Comparison of ENCODE assay signal across 12 cellular contexts in the genomic region with DNA sequence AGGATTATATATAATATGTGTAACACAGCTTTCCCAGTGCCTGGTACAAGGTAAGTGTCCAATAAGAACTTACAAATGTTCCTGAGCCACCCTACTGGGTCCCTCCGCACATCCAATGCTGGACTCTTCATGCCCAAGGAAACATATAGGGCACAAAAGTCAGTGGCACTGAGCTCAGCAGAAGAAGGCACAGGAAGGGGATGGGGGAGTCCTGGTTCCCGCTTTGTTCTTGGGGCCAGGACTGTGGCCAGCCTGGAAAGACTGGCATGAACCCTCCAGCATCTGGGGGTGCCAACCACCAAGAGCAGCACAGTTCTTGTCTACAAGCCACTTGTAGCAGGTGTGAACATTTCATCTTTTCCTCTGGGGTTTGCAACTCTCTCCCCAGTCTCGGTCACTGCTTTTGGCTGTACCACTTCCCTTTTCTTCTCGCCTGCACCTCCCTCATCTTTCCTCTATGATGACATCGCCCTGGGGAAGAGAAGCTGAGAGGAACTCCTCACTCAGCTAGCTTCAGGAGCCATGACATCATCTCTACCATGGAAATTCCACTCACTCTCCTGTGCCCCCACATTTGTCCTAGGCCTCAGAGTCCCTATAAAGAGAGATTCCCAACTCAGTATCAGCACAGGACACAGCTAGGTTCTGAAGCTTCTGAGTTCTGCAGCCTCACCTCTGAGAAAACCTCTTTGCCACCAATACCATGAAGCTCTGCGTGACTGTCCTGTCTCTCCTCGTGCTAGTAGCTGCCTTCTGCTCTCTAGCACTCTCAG. TPM values are rescaled to one million over a fixed set of nuclear protein-coding genes. Genes with fewer than 3 reads are reported as not detected.
A peak's percentile ranks its signal among the peaks of the same experiment; 100 is the strongest.
DNase-seq lines count a peak whose midpoint lies in the region; ATAC-seq, FAIRE-seq and TF ChIP-seq lines count a peak whose summit lies in the region.
"Not testable (repeated sequence)": the region's sequence is repeated elsewhere in the genome, so short reads cannot be mapped to it uniquely, and the experiment has no call there.
"Had no signal": no experiment of that assay in that cellular context is flagged by ENCODE, and none has a peak within 500 bp of the region (broad histone marks: within the 10 kb centered on the region; RNA-seq: fewer than 3 reads in every experiment).

A gene (plus strand): TSS at position 625 of the 773 bp plus-strand sequence.

- not testable (repeated sequence) for TF ChIP-seq POLR2A in GM12891 (IDR thresholded peaks at IDR 0.05; ENCODE audit: low read depth, low read length)

- not testable (repeated sequence) for H3K9me3 Mint-ChIP-seq in activated CD4-positive, alpha-beta T cell treated with anti-CD3 and anti-CD28 coated beads, Interleukin-2, amount 10 ng/mL, durations not matched to agents 24 days and 14 days; stimulated activated effector memory CD8-positive, alpha-beta T cell treated with anti-CD3 and anti-CD28 coated beads, Interleukin-12 subunit alpha, Interleukin-12 subunit beta, amount 100 ng/mL, for 72 hours

- peak; percentile 67 for ATAC-seq in GM19395 (IDR thresholded peaks at IDR 0.05; ENCODE audit: unreplicated experiment)
- peak; percentile 62 for ATAC-seq in HG02610 (IDR thresholded peaks at IDR 0.05; ENCODE audit: unreplicated experiment)
- ATAC-seq in HG03175 (IDR thresholded peaks at IDR 0.05; ENCODE audit: unreplicated experiment), result peak; percentile 70
- peak; percentile 75 to 83 for ATAC-seq in left cardiac atrium
- ATAC-seq in stimulated activated effector memory CD8-positive, alpha-beta T cell treated with anti-CD3 and anti-CD28 coated beads, Interleukin-12 subunit alpha, Interleukin-12 subunit beta, amount 100 ng/mL, for 72 hours, result peak; percentile 72

- intact Hi-C loops in activated CD4-positive, alpha-beta T cell treated with anti-CD3 and anti-CD28 coated beads, Interleukin-2, amount 10 ng/mL, durations not matched to agents 24 days and 14 days (cut with micrococcal nuclease); left cardiac atrium (cut with DNase I): not testable (repeated sequence)

- not testable (repeated sequence) for FAIRE-seq in GM12891 (lab: Jason Lieb, UNC)

- not testable (repeated sequence) for H3K4me1 Mint-ChIP-seq in activated CD4-positive, alpha-beta T cell treated with anti-CD3 and anti-CD28 coated beads, Interleukin-2, amount 10 ng/mL, durations not matched to agents 24 days and 14 days
- peaks cover 81% of the 10 kb centered on the region for H3K4me1 Mint-ChIP-seq in stimulated activated effector memory CD8-positive, alpha-beta T cell treated with anti-CD3 and anti-CD28 coated beads, Interleukin-12 subunit alpha, Interleukin-12 subunit beta, amount 100 ng/mL, for 72 hours

- peaks cover 33% of the 10 kb centered on the region for H3K27me3 Mint-ChIP-seq in activated CD4-positive, alpha-beta T cell treated with anti-CD3 and anti-CD28 coated beads, Interleukin-2, amount 10 ng/mL, durations not matched to agents 24 days and 14 days

- not testable (repeated sequence) for DNase-seq in GM12891 (ENCODE audit: insufficient read length, low spot score); activated CD4-positive, alpha-beta T cell treated with anti-CD3 and anti-CD28 coated beads, Interleukin-2, amount 10 ng/mL, durations not matched to agents 24 days and 14 days; left cardiac atrium
- peak; percentile 97 for DNase-seq in NAMALWA (ENCODE audit: low spot score)
- DNase-seq in stimulated activated effector memory CD8-positive, alpha-beta T cell treated with anti-CD3 and anti-CD28 coated beads, Interleukin-12 subunit alpha, Interleukin-12 subunit beta, amount 100 ng/mL, for 72 hours (ENCODE audit: low spot score in 2 of 2), result peak in 1 of 2 donors; percentile 76

- H3K4me3 Mint-ChIP-seq in activated CD4-positive, alpha-beta T cell treated with anti-CD3 and anti-CD28 coated beads, Interleukin-2, amount 10 ng/mL, durations not matched to agents 24 days and 14 days, result not testable (repeated sequence)
- peak within 1 kb of the TSS; percentile 85 for H3K4me3 Mint-ChIP-seq in stimulated activated effector memory CD8-positive, alpha-beta T cell treated with anti-CD3 and anti-CD28 coated beads, Interleukin-12 subunit alpha, Interleukin-12 subunit beta, amount 100 ng/mL, for 72 hours

- not testable (repeated sequence) for H3K27ac Mint-ChIP-seq in activated CD4-positive, alpha-beta T cell treated with anti-CD3 and anti-CD28 coated beads, Interleukin-2, amount 10 ng/mL, durations not matched to agents 24 days and 14 days
- peak within 1 kb of the TSS; percentile 98 for H3K27ac Mint-ChIP-seq in stimulated activated effector memory CD8-positive, alpha-beta T cell treated with anti-CD3 and anti-CD28 coated beads, Interleukin-12 subunit alpha, Interleukin-12 subunit beta, amount 100 ng/mL, for 72 hours

- not testable (repeated sequence) for H3K36me3 Mint-ChIP-seq in activated CD4-positive, alpha-beta T cell treated with anti-CD3 and anti-CD28 coated beads, Interleukin-2, amount 10 ng/mL, durations not matched to agents 24 days and 14 days (ENCODE audit: low read depth)
- peaks cover 28% of the 10 kb centered on the region for H3K36me3 Mint-ChIP-seq in stimulated activated effector memory CD8-positive, alpha-beta T cell treated with anti-CD3 and anti-CD28 coated beads, Interleukin-12 subunit alpha, Interleukin-12 subunit beta, amount 100 ng/mL, for 72 hours

TF ChIP-seq in GM12891, 5 proteins besides CTCF, POLR2A, EP300 and RAD21:
- TF ChIP-seq SPI1 (IDR thresholded peaks at IDR 0.05; ENCODE audit: low read depth, low read length), result peak; percentile 87

RNA-seq across cellular contexts. Expression of the gene that starts here (rescaled TPM):
- polyA plus RNA-seq in GM12891 (2012; ENCODE audit: low read depth, missing spikeins), result 2.3 TPM
- total RNA-seq in activated CD4-positive, alpha-beta T cell treated with anti-CD3 and anti-CD28 coated beads, Interleukin-2, amount 10 ng/mL, durations not matched to agents 24 days and 14 days, result 11.5 and 11.9 TPM in 2 replicates
- total RNA-seq in left cardiac atrium, result under 1 TPM in 1 of 2 donors, not detected in 1; 0.56 TPM
- total RNA-seq: cardiac muscle cell, H1, mammary epithelial cell, posterior vena cava had no signal
- polyA plus RNA-seq: H1, mammary epithelial cell had no signal

Comparison
In these comparisons a context has a peak if more than half of its experiments do, and no peak if none do; other contexts are left out.
1. Peak in ATAC-seq in left cardiac atrium; RNA of the gene not detected or under 1 TPM.